Comparison of ENCODE assay signal across 23 cellular contexts in the genomic region with DNA sequence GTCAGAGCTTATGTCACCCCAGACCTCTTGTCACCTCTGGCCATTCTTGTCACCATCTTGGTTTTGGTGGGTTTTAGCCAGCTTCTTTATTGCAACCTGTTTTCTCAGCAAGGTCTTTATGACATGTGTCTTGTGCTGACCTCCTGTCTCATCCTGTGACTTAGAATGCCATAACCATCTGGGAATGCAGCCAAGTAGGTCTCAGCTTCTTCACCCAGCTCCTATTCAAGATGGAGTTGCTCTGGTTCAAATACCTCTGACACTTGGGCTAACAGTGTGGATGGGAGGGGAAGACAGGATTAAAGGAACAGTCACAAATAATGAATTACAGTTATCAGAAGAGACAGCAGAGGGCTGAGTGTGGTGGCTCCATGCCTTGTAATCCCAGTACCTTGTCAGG.
"Had no signal": no experiment of that assay in that cellular context is flagged by ENCODE, and none has a peak within 500 bp of the region (broad histone marks: within the 10 kb centered on the region; RNA-seq: fewer than 3 reads in every experiment).

No MANE protein-coding gene starts in this region.

- FAIRE-seq: TTC549 had no signal

- H3K27me3 ChIP-seq: Peyer's patch had no signal

- H3K36me3 ChIP-seq: breast epithelium, Peyer's patch had no signal

- H3K4me3 ChIP-seq: breast epithelium, Peyer's patch, SK-N-MC had no signal

- H3K9me3 ChIP-seq: breast epithelium, Peyer's patch had no signal

- ATAC-seq: activated CD8-positive, alpha-beta T cell treated with anti-CD3 and anti-CD28 coated beads for 36 hours; T-cell had no signal

- DNase-seq: activated CD4-positive, CD25-positive, alpha-beta regulatory T cell; activated CD8-positive, alpha-beta memory T cell treated with anti-CD3 and anti-CD28 coated beads, Interleukin-2, amount 50 U/mL, for 4 hours; activated CD8-positive, alpha-beta T cell treated with anti-CD3 and anti-CD28 coated beads for 36 hours; activated T-cell treated with anti-CD3 and anti-CD28 coated beads, Interleukin-2, amount 50 U/mL, for 1 hour; aorta; central memory CD4-positive, alpha-beta T cell; MM.1S; NCI-H1930; NCI-H2171; NCI-H2227 treated with DMSO at 0.1 percent for 48 hours; NCI-H446 treated with DMSO at 0.1 percent for 48 hours; NCI-H524 treated with DMSO at 0.1 percent for 48 hours; NCI-H774; NK-92 treated with Interleukin-12 subunit alpha and Interleukin-12 subunit beta, amount 100 ng/mL, for 24 hours; OCI-M1; SIG-M5; T-cell; T-helper 2 cell; T1000 had no signal

- H3K27ac ChIP-seq: breast epithelium, Peyer's patch, SK-N-MC had no signal

- H3K4me1 ChIP-seq: breast epithelium had no signal
